12 cellular contexts compared by ENCODE assay signal in the genomic region with DNA sequence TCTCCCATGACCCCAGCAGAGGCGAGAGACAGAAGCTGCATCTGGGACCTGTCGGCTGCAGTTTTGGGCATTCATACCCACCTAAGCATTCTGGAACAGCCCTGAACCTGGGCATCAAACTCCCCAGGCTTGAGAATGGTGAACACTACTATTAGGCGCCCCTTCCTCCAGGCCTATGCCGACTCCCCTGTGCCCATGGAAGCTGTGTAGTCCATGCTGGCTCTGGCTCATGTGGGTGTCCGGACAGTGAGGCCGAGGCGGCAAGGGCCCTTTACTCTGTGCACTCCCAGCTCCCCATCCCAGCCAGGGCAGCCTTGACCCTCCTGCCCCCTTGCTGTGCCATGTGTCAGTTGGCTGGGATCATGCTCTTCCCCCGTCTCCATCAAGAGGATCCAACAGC.
DNase-seq lines count a peak whose midpoint lies in the region; ATAC-seq and TF ChIP-seq lines count a peak whose summit lies in the region.
"Had no signal": no experiment of that assay in that cellular context is flagged by ENCODE, and none has a peak within 500 bp of the region (broad histone marks: within the 10 kb centered on the region; RNA-seq: fewer than 3 reads in every experiment).

No MANE protein-coding gene starts in this region.

- peaks cover 39% of the 10 kb centered on the region for H3K4me1 Mint-ChIP-seq in osteocyte (ENCODE audit: unreplicated experiment)

- no peak overlapping the region for H3K4me3 ChIP-seq in urinary bladder (ENCODE audit: low read depth, low read length)
- H3K4me3 ChIP-seq: upper lobe of right lung had no signal

- no peak overlapping the region for H3K4me3 Mint-ChIP-seq in osteocyte (ENCODE audit: unreplicated experiment)
- H3K4me3 Mint-ChIP-seq: activated CD4-positive, alpha-beta T cell treated with anti-CD3 and anti-CD28 coated beads, Interleukin-2, amount 10 ng/mL, durations not matched to agents 24 days and 14 days had no signal

- H3K9me3 Mint-ChIP-seq in osteocyte (ENCODE audit: unreplicated experiment), result no peaks in the 10 kb centered on the region
- H3K9me3 Mint-ChIP-seq: activated CD4-positive, alpha-beta T cell treated with anti-CD3 and anti-CD28 coated beads, Interleukin-2, amount 10 ng/mL, durations not matched to agents 24 days and 14 days had no signal

- H3K27ac Mint-ChIP-seq in osteocyte (ENCODE audit: unreplicated experiment), result peak overlapping the region; percentile 73
- H3K27ac Mint-ChIP-seq: activated CD4-positive, alpha-beta T cell treated with anti-CD3 and anti-CD28 coated beads, Interleukin-2, amount 10 ng/mL, durations not matched to agents 24 days and 14 days; progenitor cell of endocrine pancreas had no signal

- no peak for TF ChIP-seq CTCF in osteocyte (IDR thresholded peaks at IDR 0.05)

- 90% methylated on average over 8 of the region's 8 CpGs for WGBS in urinary bladder

- intact Hi-C loops in Right ventricle myocardium inferior (cut with DNase I) (loop anchor here (2.0 to 10.0 kb wide), 2 partner anchors 88 to 410 kb away; a partner anchor contains a TSS), cardiac septum (cut with DNase I) (loop anchor here (5.0 to 10.0 kb wide), 2 partner anchors 168 to 410 kb away; a partner anchor contains a TSS)

- no peaks in the 10 kb centered on the region for H3K36me3 ChIP-seq in urinary bladder (ENCODE audit: insufficient read depth)

- H3K27me3 Mint-ChIP-seq in osteocyte (ENCODE audit: unreplicated experiment), result no peaks in the 10 kb centered on the region
- H3K27me3 Mint-ChIP-seq: activated CD4-positive, alpha-beta T cell treated with anti-CD3 and anti-CD28 coated beads, Interleukin-2, amount 10 ng/mL, durations not matched to agents 24 days and 14 days; progenitor cell of endocrine pancreas had no signal

- DNase-seq in Right ventricle myocardium inferior (ENCODE audit: missing footprints) (peak; percentile 51), cardiac septum (ENCODE audit: low spot score) (no peak), epithelial cell of prostate (ENCODE audit: low read depth, low spot score) (no peak), osteocyte (ENCODE audit: extremely low spot score, unreplicated experiment) (peak; percentile 80), cortex of kidney (lab: John Stamatoyannopoulos, UW) (no peak), Kasumi-1 (lab: John Stamatoyannopoulos, UW) (no peak)
- DNase-seq: activated CD4-positive, alpha-beta T cell treated with anti-CD3 and anti-CD28 coated beads, Interleukin-2, amount 10 ng/mL, durations not matched to agents 24 days and 14 days; left colon; upper lobe of right lung had no signal

- no peaks in the 10 kb centered on the region for H3K36me3 Mint-ChIP-seq in osteocyte (ENCODE audit: unreplicated experiment)

- ATAC-seq in Right ventricle myocardium inferior, result no peak
- ATAC-seq in HG02759 (IDR thresholded peaks at IDR 0.05; ENCODE audit: unreplicated experiment), result no peak
- ATAC-seq: upper lobe of right lung had no signal

- H3K27ac ChIP-seq in epithelial cell of prostate, result peak overlapping the region; percentile 43
- H3K27ac ChIP-seq in urinary bladder (ENCODE audit: low read depth), result peak overlapping the region; percentile 24

- H3K4me1 ChIP-seq in urinary bladder (ENCODE audit: insufficient read depth), result peaks cover 2% of the 10 kb centered on the region

Comparison
In these comparisons a context has a peak if more than half of its experiments do, and no peak if none do; other contexts are left out.
1. DNase-seq: peak in Right ventricle myocardium inferior (single experiment) and osteocyte (single experiment); none in cardiac septum (single experiment), epithelial cell of prostate (single experiment), cortex of kidney (single experiment) and Kasumi-1 (0 of 2).